In genomic region chr21:44160302-44160672, GRCh38 we compare ENCODE assay signal across 6 cellular contexts. TPM values are rescaled to one million over a fixed set of nuclear protein-coding genes. Genes with fewer than 3 reads are reported as not detected.
A peak's percentile ranks its signal among the peaks of the same experiment; 100 is the strongest.
DNase-seq lines count a peak whose midpoint lies in the region; ATAC-seq and TF ChIP-seq lines count a peak whose summit lies in the region.
"Not testable (repeated sequence)": the region's sequence is repeated elsewhere in the genome, so short reads cannot be mapped to it uniquely, and the experiment has no call there.

No MANE protein-coding gene starts in this region.

- H3K4me1 ChIP-seq in Panc1 (ENCODE audit: control insufficient read depth, insufficient read depth, low read length) = not testable (repeated sequence)

- DNase-seq in Panc1 (ENCODE audit: low read depth, low spot score); Right ventricle myocardium inferior (ENCODE audit: missing footprints); left cardiac atrium; left colon; sciatic nerve (ENCODE audit: low spot score); stimulated activated naive CD8-positive, alpha-beta T cell treated with anti-CD3 and anti-CD28 coated beads, Interleukin-15, amount 100 ng/mL, for 72 hours: not testable (repeated sequence)

- H3K4me3 Mint-ChIP-seq in stimulated activated naive CD8-positive, alpha-beta T cell treated with anti-CD3 and anti-CD28 coated beads, Interleukin-15, amount 100 ng/mL, for 72 hours = not testable (repeated sequence)

- not testable (repeated sequence) for TF ChIP-seq CTCF in Panc1 (IDR thresholded peaks at IDR 0.05)

- not testable (repeated sequence) for H3K27me3 Mint-ChIP-seq in stimulated activated naive CD8-positive, alpha-beta T cell treated with anti-CD3 and anti-CD28 coated beads, Interleukin-15, amount 100 ng/mL, for 72 hours

- in situ Hi-C loops in Panc1 (cut with HindIII; ENCODE audit: low pct_unique_long_range_greater_than_20kb, low sequenced_read_pairs) = not testable (repeated sequence)

- BruUV-seq in Panc1 (replicated peaks; lab: Mats Ljungman, UMichigan) = not testable (repeated sequence)

- not testable (repeated sequence) for H3K27me3 ChIP-seq in Panc1 (ENCODE audit: control insufficient read depth, insufficient read depth, low read length)

- intact Hi-C loops in Panc1 (cut with micrococcal nuclease; ENCODE audit: unreplicated experiment); Right ventricle myocardium inferior (cut with DNase I); left cardiac atrium (cut with DNase I); left colon (cut with DNase I, micrococcal nuclease); sciatic nerve (cut with DNase I): not testable (repeated sequence)

- H3K9me3 Mint-ChIP-seq in stimulated activated naive CD8-positive, alpha-beta T cell treated with anti-CD3 and anti-CD28 coated beads, Interleukin-15, amount 100 ng/mL, for 72 hours = not testable (repeated sequence)

- not testable (repeated sequence) for H3K4me3 ChIP-seq in Panc1 (ENCODE audit: low read depth in 2 of 2, low read length in 2 of 2)

- CTCF ChIA-PET in Panc1 (lab: Charles Lee) = not testable (repeated sequence)

- H3K27ac Mint-ChIP-seq in stimulated activated naive CD8-positive, alpha-beta T cell treated with anti-CD3 and anti-CD28 coated beads, Interleukin-15, amount 100 ng/mL, for 72 hours = not testable (repeated sequence)

- H3K27ac ChIP-seq in Panc1 (ENCODE audit: low read length) = not testable (repeated sequence)

- POLR2A ChIA-PET in Panc1 (lab: Charles Lee) = not testable (repeated sequence)

- 0 out of 2 replicates have a peak, but pooled peaks have one; percentile 42 for ATAC-seq in Panc1
- ATAC-seq in Right ventricle myocardium inferior = peak; percentile 21
- ATAC-seq in left cardiac atrium = peak; percentile 9 to 55
- ATAC-seq in left colon = peak; percentile 48
- peak; percentile 56 for ATAC-seq in sciatic nerve
- peak; percentile 14 for ATAC-seq in stimulated activated naive CD8-positive, alpha-beta T cell treated with anti-CD3 and anti-CD28 coated beads, Interleukin-15, amount 100 ng/mL, for 72 hours

- H3K36me3 ChIP-seq in Panc1 (ENCODE audit: control insufficient read depth, insufficient read depth, low read length) = not testable (repeated sequence)

- not testable (repeated sequence) for H3K4me1 Mint-ChIP-seq in stimulated activated naive CD8-positive, alpha-beta T cell treated with anti-CD3 and anti-CD28 coated beads, Interleukin-15, amount 100 ng/mL, for 72 hours

- not testable (repeated sequence) for H3K9me3 ChIP-seq in Panc1 (ENCODE audit: control insufficient read depth, insufficient read depth, low read depth, low read length)

RNA-seq across cellular contexts. Expression of gene GATD3, which starts 26.8 kb away (rescaled TPM):
- total RNA-seq in Panc1 (2021; ENCODE audit: unreplicated experiment) (10.1 TPM), Right ventricle myocardium inferior (143 TPM), left cardiac atrium (10 to 100 TPM in 1 of 2 donors, 1 to 10 TPM in 1; 8.9 to 75.9 TPM), left colon (10 to 100 TPM; 13.1 to 17.5 TPM), sciatic nerve (14.5 TPM)
- 57.9 TPM for polyA plus RNA-seq in Panc1 (2012; ENCODE audit: insufficient read length)

RNA-seq across cellular contexts. Expression of gene PWP2, which starts 53.1 kb away (rescaled TPM):
- 6.8 TPM for total RNA-seq in Panc1 (2021; ENCODE audit: unreplicated experiment)
- polyA plus RNA-seq in Panc1 (2012; ENCODE audit: insufficient read length) = 3.2 TPM
- 8.1 TPM for total RNA-seq in Right ventricle myocardium inferior
- 1 to 10 TPM; 1.2 to 7.0 TPM for total RNA-seq in left cardiac atrium
- total RNA-seq in left colon = 1 to 10 TPM; 1.7 to 7.2 TPM
- 6.4 TPM for total RNA-seq in sciatic nerve
